In the genomic region with DNA sequence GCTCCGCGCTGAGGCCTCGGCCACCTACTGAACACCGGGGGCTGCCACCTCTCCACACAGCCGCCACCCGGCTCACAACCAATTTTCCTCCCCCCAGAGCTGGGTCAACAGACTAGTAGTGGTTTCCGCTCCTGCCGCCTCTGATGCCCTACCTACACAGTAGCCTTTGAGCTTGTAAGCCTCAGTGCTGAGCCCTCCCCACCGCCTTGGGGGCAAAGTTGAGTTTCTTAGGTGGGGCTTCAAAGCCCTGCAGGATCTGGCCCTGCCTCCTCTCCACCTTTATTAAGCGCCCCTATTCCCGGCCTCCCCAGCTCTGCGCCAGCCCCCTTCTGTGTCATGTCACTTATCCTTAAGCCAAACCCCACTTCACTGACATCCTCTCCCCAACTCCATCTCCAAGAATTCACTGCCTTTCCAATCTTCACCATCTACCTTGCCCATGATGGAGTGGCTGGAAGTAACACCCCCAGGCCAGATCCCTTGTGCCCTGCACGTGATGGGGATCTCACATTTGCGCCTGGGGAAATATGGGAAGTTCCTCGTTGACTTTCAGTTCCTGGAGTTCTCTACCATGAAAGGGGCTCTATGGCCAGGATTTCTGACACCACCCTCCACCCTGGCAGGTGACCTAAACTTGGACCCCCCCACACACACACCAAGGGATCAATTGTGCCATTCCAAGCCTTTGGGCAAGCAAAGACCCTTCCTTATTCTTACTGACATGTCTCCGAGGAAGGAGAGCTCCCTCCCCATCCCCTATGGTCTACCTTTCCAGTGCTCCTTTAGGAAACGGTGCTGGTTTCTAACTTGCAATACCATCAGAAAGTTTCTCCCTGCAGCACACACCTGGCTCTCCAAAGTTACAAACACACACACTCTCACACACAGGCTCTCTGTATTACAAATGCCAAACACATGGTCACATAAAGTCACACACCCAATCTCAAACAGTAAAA, we compare ENCODE assay signal across 1 cellular context.
TF ChIP-seq lines count a peak whose summit lies in the region.

No MANE protein-coding gene starts in this region.

TF ChIP-seq in HepG2, 621 proteins besides CTCF, POLR2A, EP300 and RAD21:
- no peak for TF ChIP-seq ZNF253 (CRISPR knock-in tag; IDR thresholded peaks at IDR 0.05; ENCODE audit: borderline replicate concordance)
- TF ChIP-seq HMGXB4 (CRISPR knock-in tag; IDR thresholded peaks at IDR 0.05; ENCODE audit: borderline replicate concordance in 1 of 2, low read depth in 1 of 2): 0 out of 4 replicates have a peak, but pooled peaks of 1 of the 2 experiments have one; percentile 4
- TF ChIP-seq IRF9 (CRISPR knock-in tag; IDR thresholded peaks at IDR 0.05; ENCODE audit: borderline replicate concordance): peak; percentile 60; the same call in 1 of the 2 replicates
